Comparison of ENCODE assay signal across 25 cellular contexts in the genomic region with DNA sequence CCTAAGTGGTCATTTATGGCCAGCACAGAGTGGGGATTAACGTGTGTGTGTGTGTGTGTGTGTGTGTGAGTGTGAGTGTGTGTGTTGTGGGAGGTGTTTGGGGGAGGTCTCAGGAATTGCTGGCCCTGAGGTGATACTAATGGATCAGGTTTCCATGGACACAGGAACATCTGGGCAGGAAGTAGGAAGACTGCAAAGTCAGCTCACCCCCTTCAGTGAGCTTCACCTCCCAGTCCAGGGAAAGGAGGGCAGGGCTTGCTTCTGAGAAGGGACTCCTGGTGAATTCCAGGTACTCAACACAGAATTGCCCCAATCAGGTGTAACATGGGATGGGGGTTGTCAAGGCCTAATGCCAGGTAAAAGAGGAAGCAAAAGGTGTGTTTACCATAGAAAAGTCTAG. TPM values are rescaled to one million over a fixed set of nuclear protein-coding genes. Genes with fewer than 3 reads are reported as not detected.
A peak's percentile ranks its signal among the peaks of the same experiment; 100 is the strongest.
DNase-seq lines count a peak whose midpoint lies in the region; ATAC-seq, FAIRE-seq and TF ChIP-seq lines count a peak whose summit lies in the region.
"Had no signal": no experiment of that assay in that cellular context is flagged by ENCODE, and none has a peak within 500 bp of the region (broad histone marks: within the 10 kb centered on the region; RNA-seq: fewer than 3 reads in every experiment).

No MANE protein-coding gene starts in this region.

- H3K36me3 Mint-ChIP-seq in dendritic cell treated with granulocyte-macrophage colony-stimulating factor and Interleukin-4, amounts not matched to agents 40 ng/mL and 50 ng/mL, for 4 days (ENCODE audit: low read depth) = peaks cover 14% of the 10 kb centered on the region
- H3K36me3 Mint-ChIP-seq: activated naive CD8-positive, alpha-beta T cell treated with anti-CD3 and anti-CD28 coated beads, Interleukin-2, amount 10 ng/mL, durations not matched to agents 7 days and 5 days; mesothelial cell of epicardium; natural killer cell; stimulated activated memory B cell treated with anti-CD40 and anti-IgM and Interleukin-4, amounts not matched to agents 10 μg/mL and 1 μg/mL and 100 μg/mL, for 72 hours had no signal

- in situ Hi-C loops in HepG2 (cut with HindIII; ENCODE audit: extremely low pct_ligation_motif_present, low pct_unique_long_range_greater_than_20kb) = no loop called here

- H3K9ac ChIP-seq in HepG2 (ENCODE audit: insufficient read depth, low read depth, low read length) = no peak overlapping the region; the same call in 1 of the 2 replicates
- H3K9ac ChIP-seq: KMS-11 had no signal

- CTCF ChIA-PET in HepG2 (lab: Yijun Ruan, JAX; ENCODE audit: low intra/inter-chr PET ratio, low total read pairs) = no interaction called here

- no peak for FAIRE-seq in HepG2 (lab: Jason Lieb, UNC)
- FAIRE-seq: G401.6 had no signal

- BruUV-seq in HepG2 (replicated peaks; lab: Mats Ljungman, UMichigan) = no TSS peak

- peak overlapping the region; percentile 23 for H3K27ac ChIP-seq in HepG2 (ENCODE audit: extremely low read length, insufficient read depth, low read length)
- H3K27ac ChIP-seq in right lobe of liver = peak overlapping the region in 1 of 3 donors; percentile 88
- H3K27ac ChIP-seq: C4-2B, gastroesophageal sphincter, KMS-11, vagina had no signal

- no peaks in the 10 kb centered on the region for H3K9me3 ChIP-seq in HepG2 (ENCODE audit: low read length)
- H3K9me3 ChIP-seq in right lobe of liver = no peaks in the 10 kb centered on the region
- no peaks in the 10 kb centered on the region for H3K9me3 ChIP-seq in mucosa of descending colon
- H3K9me3 ChIP-seq: esophagus squamous epithelium, gastroesophageal sphincter, vagina had no signal

- H3K27me3 ChIP-seq in HepG2 (ENCODE audit: control insufficient read depth in 1 of 2, insufficient read depth in 2 of 2, low read length in 2 of 2) = no peaks in the 10 kb centered on the region
- no peaks in the 10 kb centered on the region for H3K27me3 ChIP-seq in right lobe of liver
- H3K27me3 ChIP-seq: esophagus squamous epithelium, gastroesophageal sphincter, vagina had no signal

- H2AFZ ChIP-seq in HepG2 (ENCODE audit: low read length) = no peak overlapping the region

- no peak for TF ChIP-seq RAD21 in HepG2 (CRISPR knock-in tag; IDR thresholded peaks at IDR 0.05)

- TF ChIP-seq EP300 in HepG2 (IDR thresholded peaks at IDR 0.05; ENCODE audit: low read depth in 2 of 2, low read length in 2 of 2) (no peak), HepG2 (CRISPR knock-in tag; IDR thresholded peaks at IDR 0.05; ENCODE audit: borderline replicate concordance) (no peak)

- POLR2A ChIA-PET in HepG2 (lab: Yijun Ruan, JAX) = interaction anchor here (1.0 to 8.2 kb wide), 2 partner anchors 31 to 78 kb away, joined by 3 to 67 read pairs; partner anchors contain the start of gene IL1R1

- no peak overlapping the region for H3K4me3 Mint-ChIP-seq in dendritic cell treated with granulocyte-macrophage colony-stimulating factor and Interleukin-4, amounts not matched to agents 40 ng/mL and 50 ng/mL, for 4 days
- H3K4me3 Mint-ChIP-seq: activated naive CD8-positive, alpha-beta T cell treated with anti-CD3 and anti-CD28 coated beads, Interleukin-2, amount 10 ng/mL, durations not matched to agents 7 days and 5 days; mesothelial cell of epicardium; natural killer cell; stimulated activated memory B cell treated with anti-CD40 and anti-IgM and Interleukin-4, amounts not matched to agents 10 μg/mL and 1 μg/mL and 100 μg/mL, for 72 hours had no signal

- H3K79me2 ChIP-seq in HepG2 (ENCODE audit: insufficient read depth, low read length) = no peaks in the 10 kb centered on the region

- H3K36me3 ChIP-seq in HepG2 (replicated peaks in 1 of 2; ENCODE audit: control insufficient read depth in 1 of 2, insufficient read depth in 2 of 2, low read length in 2 of 2) (no peaks in the 10 kb centered on the region), right lobe of liver (no peaks in the 10 kb centered on the region), mucosa of descending colon (ENCODE audit: low read depth) (no peaks in the 10 kb centered on the region)
- H3K36me3 ChIP-seq: esophagus squamous epithelium, gastroesophageal sphincter, vagina had no signal

- peaks cover 10% of the 10 kb centered on the region for H3K9me3 Mint-ChIP-seq in dendritic cell treated with granulocyte-macrophage colony-stimulating factor and Interleukin-4, amounts not matched to agents 40 ng/mL and 50 ng/mL, for 4 days
- H3K9me3 Mint-ChIP-seq: mesothelial cell of epicardium, natural killer cell had no signal

- no peaks in the 10 kb centered on the region for H4K20me1 ChIP-seq in HepG2 (ENCODE audit: insufficient read depth, low read length)

- H3K27ac Mint-ChIP-seq in dendritic cell treated with granulocyte-macrophage colony-stimulating factor and Interleukin-4, amounts not matched to agents 40 ng/mL and 50 ng/mL, for 4 days = peak overlapping the region; percentile 10
- H3K27ac Mint-ChIP-seq: activated naive CD8-positive, alpha-beta T cell treated with anti-CD3 and anti-CD28 coated beads, Interleukin-2, amount 10 ng/mL, durations not matched to agents 7 days and 5 days; mesothelial cell of epicardium; natural killer cell; stimulated activated memory B cell treated with anti-CD40 and anti-IgM and Interleukin-4, amounts not matched to agents 10 μg/mL and 1 μg/mL and 100 μg/mL, for 72 hours had no signal

- no peak overlapping the region for H3K4me2 ChIP-seq in HepG2 (ENCODE audit: low read depth, low read length)
- H3K4me2 ChIP-seq: KMS-11 had no signal

- intact Hi-C loops in HepG2 (cut with micrococcal nuclease; ENCODE audit: unreplicated experiment) = no loop called here
- intact Hi-C loops in right lobe of liver (cut with DNase I) = no loop called here
- intact Hi-C loops in dendritic cell treated with granulocyte-macrophage colony-stimulating factor and Interleukin-4, amounts not matched to agents 40 ng/mL and 50 ng/mL, for 4 days (cut with micrococcal nuclease) = no loop called here
- intact Hi-C loops in mucosa of descending colon (cut with DNase I, micrococcal nuclease) = no loop called here

- no peak for TF ChIP-seq POLR2A in HepG2 (IDR thresholded peaks at IDR 0.05; ENCODE audit: insufficient read depth in 1 of 2, low read depth in 2 of 2, low read length in 2 of 2)
- no peak for TF ChIP-seq POLR2A in right lobe of liver (IDR thresholded peaks at IDR 0.05)

- 25% methylated on average over 1 of the region's 1 CpG for WGBS in HepG2 (ENCODE audit: low lambda C conversion rate)
- 38% methylated on average over 1 of the region's 1 CpG for WGBS in right lobe of liver (ENCODE audit: insufficient coverage, low coverage, low lambda C conversion rate, missing lambda C conversion rate)

- H3K4me1 ChIP-seq in HepG2 (ENCODE audit: insufficient read depth, low read length) = peaks cover 94% of the 10 kb centered on the region
- H3K4me1 ChIP-seq in right lobe of liver = peaks cover 0 to 75% (median 29%) of the 10 kb centered on the region in 4 donors
- peaks cover 8% of the 10 kb centered on the region for H3K4me1 ChIP-seq in mucosa of descending colon (ENCODE audit: low read depth)
- H3K4me1 ChIP-seq: vagina had no signal

- ATAC-seq in HepG2 (no peak), right lobe of liver (no peak), mucosa of descending colon (peak; percentile 49), GM19035 (IDR thresholded peaks at IDR 0.05; ENCODE audit: unreplicated experiment) (no peak)
- ATAC-seq: gastroesophageal sphincter; HCT116; left lobe of liver; natural killer cell; stimulated activated memory B cell treated with anti-CD40 and anti-IgM and Interleukin-4, amounts not matched to agents 10 μg/mL and 1 μg/mL and 100 μg/mL, for 72 hours had no signal

- TF ChIP-seq CTCF in HepG2 (CRISPR knock-in tag; IDR thresholded peaks at IDR 0.05) (no peak), right lobe of liver (IDR thresholded peaks at IDR 0.05) (no peak), mucosa of descending colon (IDR thresholded peaks at IDR 0.05) (no peak)

- peaks cover 63% of the 10 kb centered on the region for H3K4me1 Mint-ChIP-seq in dendritic cell treated with granulocyte-macrophage colony-stimulating factor and Interleukin-4, amounts not matched to agents 40 ng/mL and 50 ng/mL, for 4 days (ENCODE audit: low read depth)
- H3K4me1 Mint-ChIP-seq: natural killer cell had no signal

- H3K4me3 ChIP-seq in HepG2 (replicated peaks in 1 of 3; ENCODE audit: insufficient read depth in 1 of 3, low read depth in 2 of 3, low read length in 3 of 3) (no peak overlapping the region), right lobe of liver (no peak overlapping the region), mucosa of descending colon (no peak overlapping the region)
- H3K4me3 ChIP-seq: esophagus squamous epithelium, gastroesophageal sphincter, skin epidermis, vagina had no signal

- DNase-seq in HepG2 (ENCODE audit: low spot score) (no peak), right lobe of liver (no peak), mucosa of descending colon (no peak), SKM-1 treated with dmso at 0.1 percent for 144 hours (lab: John Stamatoyannopoulos, UW; ENCODE audit: unreplicated experiment) (no peak), hepatic stellate cell (ENCODE audit: low spot score) (no peak)
- no peak for DNase-seq in stimulated activated CD4-positive, alpha-beta T cell treated with anti-CD3 and anti-CD28 coated beads, Interleukin-4, amount 100 ng/mL, for 4 hours
- DNase-seq: activated naive CD8-positive, alpha-beta T cell treated with anti-CD3 and anti-CD28 coated beads, Interleukin-2, amount 10 ng/mL, durations not matched to agents 7 days and 5 days; esophagus squamous epithelium; MV-4-11; natural killer cell; NCI-H2171 treated with DMSO at 0.1 percent for 48 hours; NCI-H69; stimulated activated CD4-positive, alpha-beta T cell treated with anti-CD3 and anti-CD28 coated beads, Interleukin-2, amount 100 ng/mL, for 24 hours had no signal

- H3K27me3 Mint-ChIP-seq in dendritic cell treated with granulocyte-macrophage colony-stimulating factor and Interleukin-4, amounts not matched to agents 40 ng/mL and 50 ng/mL, for 4 days = peaks cover 7% of the 10 kb centered on the region
- H3K27me3 Mint-ChIP-seq: activated naive CD8-positive, alpha-beta T cell treated with anti-CD3 and anti-CD28 coated beads, Interleukin-2, amount 10 ng/mL, durations not matched to agents 7 days and 5 days had no signal

RNA-seq across cellular contexts. Expression of gene IL1R1, which starts 30.3 kb away (rescaled TPM):
- total RNA-seq in HepG2 (2016; rRNA removed; fragmentation: Illumina TruSeq; extraction: Trizol) (38.0 and 48.3 TPM in 2 replicates), right lobe of liver (10 to 100 TPM; 40.8 to 67.6 (median 52.2) TPM), mucosa of descending colon (10 to 100 TPM; 17.8 to 40.1 (median 39.1) TPM)
- 15.9 and 21.1 TPM in 2 replicates for total RNA-seq in HepG2 (2016; cell fraction: cytosol; rRNA removed; fragmentation: Illumina TruSeq; extraction: Trizol; ENCODE audit: low read depth)
- 40.6 and 43.4 TPM in 2 replicates for total RNA-seq in HepG2 (2016; cell fraction: insoluble cytoplasmic fraction; rRNA removed; fragmentation: Illumina TruSeq; extraction: Trizol)
- 64.6 and 78.0 TPM in 2 replicates for total RNA-seq in HepG2 (2016; cell fraction: membrane; rRNA removed; fragmentation: Illumina TruSeq; extraction: Trizol)
- total RNA-seq in HepG2 (2016; cell fraction: nucleus; rRNA removed; fragmentation: Illumina TruSeq; extraction: Trizol) = 35.3 and 37.4 TPM in 2 replicates
- polyA plus RNA-seq in HepG2 (2011; rRNA removed) = 81.2 and 93.1 TPM in 2 replicates
- polyA plus RNA-seq in HepG2 (2011; cell fraction: cytosol; rRNA removed) = 67.4 and 75.1 TPM in 2 replicates
- polyA plus RNA-seq in HepG2 (2011; cell fraction: nucleus; rRNA removed) = 35.7 and 38.6 TPM in 2 replicates
- polyA plus RNA-seq in HepG2 (2012) = 30.0 and 50.4 TPM in 2 replicates
- polyA plus RNA-seq in HepG2 (2016; cell fraction: cytosol; fragmentation: Illumina TruSeq; extraction: Trizol; ENCODE audit: low read depth) = 29.7 and 33.1 TPM in 2 replicates
- polyA plus RNA-seq in HepG2 (2016; cell fraction: insoluble cytoplasmic fraction; fragmentation: Illumina TruSeq; extraction: Trizol; ENCODE audit: low read depth) = 48.4 and 48.5 TPM in 2 replicates
- 58.8 and 67.5 TPM in 2 replicates for polyA plus RNA-seq in HepG2 (2016; cell fraction: membrane; fragmentation: Illumina TruSeq; extraction: Trizol; ENCODE audit: low read depth)
- 57.0 and 61.8 TPM in 2 replicates for polyA plus RNA-seq in HepG2 (2016; cell fraction: nucleus; fragmentation: Illumina TruSeq; extraction: Trizol; ENCODE audit: insufficient read depth, low read depth)
- 1.5 and 93.0 TPM in 2 replicates for polyA minus RNA-seq in HepG2 (2011; rRNA and poly(A)+ RNA removed; ENCODE audit: low replicate concordance)
- 52.1 and 62.2 TPM in 2 replicates for polyA minus RNA-seq in HepG2 (2011; cell fraction: cytosol; rRNA and poly(A)+ RNA removed)
- polyA minus RNA-seq in HepG2 (2011; cell fraction: nucleus; rRNA and poly(A)+ RNA removed) = 50.9 and 53.8 TPM in 2 replicates
